18 cellular contexts compared by ENCODE assay signal in the genomic region with DNA sequence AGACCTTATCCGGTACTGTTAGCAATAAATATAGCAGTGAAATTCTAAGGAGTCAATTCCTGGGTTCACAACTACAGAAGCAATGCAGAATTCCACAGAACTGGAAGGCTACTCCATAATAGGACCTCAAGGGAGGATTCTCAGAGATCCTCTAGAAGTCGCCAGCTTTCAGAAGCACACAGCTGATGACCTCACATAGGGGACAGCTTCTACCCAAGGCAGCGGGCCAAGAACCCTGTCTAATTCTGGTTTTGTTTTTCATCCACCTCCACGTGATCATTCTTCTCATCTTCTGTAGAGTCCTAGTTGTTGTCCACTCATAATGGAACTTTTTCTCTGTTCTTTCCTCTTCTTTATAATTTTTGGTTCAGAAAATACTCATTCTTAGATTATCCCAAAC.
"Had no signal": no experiment of that assay in that cellular context is flagged by ENCODE, and none has a peak within 500 bp of the region (broad histone marks: within the 10 kb centered on the region; RNA-seq: fewer than 3 reads in every experiment).

No MANE protein-coding gene starts in this region.

- ATAC-seq: effector memory CD8-positive, alpha-beta T cell; esophagus mucosa; gastrocnemius medialis; heart right ventricle; left cardiac atrium; left lung; left ventricle myocardium superior; lower lobe of right lung had no signal

- DNase-seq: dermis blood vessel endothelial cell; effector CD8-positive, alpha-beta T cell; effector memory CD8-positive, alpha-beta T cell; endodermal cell; erythroblast; esophagus squamous epithelium; foreskin fibroblast; foreskin melanocyte; gastrocnemius medialis; glutamatergic neuron; heart right ventricle; hippocampal formation; left cardiac atrium; left lung; left ventricle myocardium superior; lower lobe of right lung; mesenchymal stem cell had no signal
